In genomic region chr9:129423755-129424154, GRCh38 we compare ENCODE assay signal across 7 cellular contexts.
DNase-seq lines count a peak whose midpoint lies in the region; ATAC-seq, FAIRE-seq and TF ChIP-seq lines count a peak whose summit lies in the region.
"Not testable (repeated sequence)": the region's sequence is repeated elsewhere in the genome, so short reads cannot be mapped to it uniquely, and the experiment has no call there.

No MANE protein-coding gene starts in this region.

- not testable (repeated sequence) for H3K23ac ChIP-seq in IMR-90 (ENCODE audit: low read depth, low read length)

- SMC1A ChIA-PET in GM12878 (lab: Charles Lee; ENCODE audit: uncharacterized antibody, unreplicated experiment) = not testable (repeated sequence)

- H3K4me1 Mint-ChIP-seq in T-helper 17 cell = peaks cover 30% of the 10 kb centered on the region
- peaks cover 30% of the 10 kb centered on the region for H3K4me1 Mint-ChIP-seq in activated CD8-positive, alpha-beta T cell treated with anti-CD3 and anti-CD28 coated beads, Interleukin-2, amount 10 ng/mL, durations not matched to agents 7 days and 5 days (ENCODE audit: low read depth)
- peaks cover 13 to 20% of the 10 kb centered on the region in 2 donors for H3K4me1 Mint-ChIP-seq in effector memory CD8-positive, alpha-beta T cell (ENCODE audit: low read depth in 2 of 2)
- H3K4me1 Mint-ChIP-seq in naive thymus-derived CD8-positive, alpha-beta T cell = peaks cover 5 to 33% (median 17%) of the 10 kb centered on the region in 4 donors

- H3K27me3 ChIP-seq in IMR-90 (ENCODE audit: control insufficient read depth, insufficient read depth, low read length); GM12878 (replicated peaks in 1 of 2; ENCODE audit: control insufficient read depth in 2 of 2, insufficient read depth in 2 of 2, low read length in 1 of 2); spleen (replicated peaks in 1 of 7): not testable (repeated sequence)

- H3K14ac ChIP-seq in IMR-90 (replicated peaks; ENCODE audit: low read depth, low read length) = not testable (repeated sequence)

- not testable (repeated sequence) for H3K27ac ChIP-seq in IMR-90 (ENCODE audit: insufficient read depth, low read length); GM12878 (ENCODE audit: control insufficient read depth, insufficient read depth)
- H3K27ac ChIP-seq in spleen = peak overlapping the region in 6 of 8 donors; percentile 61 to 80 (median 70)

- not testable (repeated sequence) for H2BK15ac ChIP-seq in IMR-90 (ENCODE audit: low read depth, low read length)

- not testable (repeated sequence) for H3K4me3 ChIP-seq in IMR-90 (ENCODE audit: insufficient read depth, low read depth, low read length); GM12878; spleen

- H3K9me1 ChIP-seq in IMR-90 (ENCODE audit: insufficient read depth, low read length) = not testable (repeated sequence)

- not testable (repeated sequence) for H3K4me2 ChIP-seq in IMR-90 (ENCODE audit: low read depth, low read length); GM12878 (ENCODE audit: control insufficient read depth, insufficient read depth)

- not testable (repeated sequence) for H3K18ac ChIP-seq in IMR-90 (ENCODE audit: low read depth, low read length)

- not testable (repeated sequence) for H3K56ac ChIP-seq in IMR-90 (ENCODE audit: extremely low read depth, insufficient read depth, low read length)

- H4K20me1 ChIP-seq in IMR-90 (ENCODE audit: insufficient read depth, low read length); GM12878 (ENCODE audit: control insufficient read depth, insufficient read depth): not testable (repeated sequence)

- not testable (repeated sequence) for H4K8ac ChIP-seq in IMR-90 (ENCODE audit: low read depth in 2 of 2, low read length in 2 of 2)

- H3K79me2 ChIP-seq in GM12878 (ENCODE audit: control insufficient read depth, insufficient read depth, low read length) = not testable (repeated sequence)

- TF ChIP-seq CTCF in IMR-90 (conservative IDR thresholded peaks at IDR 0.05; ENCODE audit: low read depth, low read length); GM12878 (IDR thresholded peaks at IDR 0.05 in 2 of 3, conservative IDR thresholded peaks at IDR 0.05 in 1 of 3; ENCODE audit: control insufficient read depth in 2 of 3, extremely low read depth in 1 of 3, insufficient read depth in 1 of 3, low read depth in 3 of 3, low read length in 3 of 3); spleen (IDR thresholded peaks at IDR 0.05 in 8 of 11, conservative IDR thresholded peaks at IDR 0.05 in 3 of 11): not testable (repeated sequence)

- H3K36me3 Mint-ChIP-seq in T-helper 17 cell (ENCODE audit: low read depth); activated CD8-positive, alpha-beta T cell treated with anti-CD3 and anti-CD28 coated beads, Interleukin-2, amount 10 ng/mL, durations not matched to agents 7 days and 5 days (ENCODE audit: low read depth); effector memory CD8-positive, alpha-beta T cell (ENCODE audit: insufficient read depth); naive thymus-derived CD8-positive, alpha-beta T cell: not testable (repeated sequence)

- not testable (repeated sequence) for FAIRE-seq in GM12878 (lab: Jason Lieb, UNC)

- dilution Hi-C loops in IMR-90 (cut with HindIII; ENCODE audit: low sequenced_read_pairs, unreplicated experiment) = not testable (repeated sequence)

- not testable (repeated sequence) for TF ChIP-seq RAD21 in IMR-90 (IDR thresholded peaks at IDR 0.05; ENCODE audit: low read length); GM12878 (IDR thresholded peaks at IDR 0.05; ENCODE audit: insufficient read depth, low read depth, low read length)

- peak overlapping the region; percentile 5 for H2AFZ ChIP-seq in IMR-90 (replicated peaks; ENCODE audit: low read length, poor library complexity)
- H2AFZ ChIP-seq in GM12878 (ENCODE audit: control insufficient read depth, low read depth, low read length) = not testable (repeated sequence)

- H3K9me3 Mint-ChIP-seq in activated CD8-positive, alpha-beta T cell treated with anti-CD3 and anti-CD28 coated beads, Interleukin-2, amount 10 ng/mL, durations not matched to agents 7 days and 5 days (ENCODE audit: insufficient read depth); effector memory CD8-positive, alpha-beta T cell; naive thymus-derived CD8-positive, alpha-beta T cell: not testable (repeated sequence)

- DNase-seq in IMR-90; T-helper 17 cell; activated CD8-positive, alpha-beta T cell treated with anti-CD3 and anti-CD28 coated beads, Interleukin-2, amount 10 ng/mL, durations not matched to agents 7 days and 5 days; GM12878 (ENCODE audit: low read depth, low spot score); effector memory CD8-positive, alpha-beta T cell; naive thymus-derived CD8-positive, alpha-beta T cell; spleen: not testable (repeated sequence)

- not testable (repeated sequence) for H3K27me3 Mint-ChIP-seq in T-helper 17 cell; activated CD8-positive, alpha-beta T cell treated with anti-CD3 and anti-CD28 coated beads, Interleukin-2, amount 10 ng/mL, durations not matched to agents 7 days and 5 days (ENCODE audit: low read depth); effector memory CD8-positive, alpha-beta T cell; naive thymus-derived CD8-positive, alpha-beta T cell

- CTCF ChIA-PET in IMR-90 (lab: Yijun Ruan, JAX); activated CD8-positive, alpha-beta T cell treated with anti-CD3 and anti-CD28 coated beads, Interleukin-2, amount 10 ng/mL, durations not matched to agents 7 days and 5 days (lab: Charles Lee); GM12878 (lab: Yijun Ruan, JAX): not testable (repeated sequence)

- RAD21 ChIA-PET in GM12878 (lab: Charles Lee; ENCODE audit: unreplicated experiment) = not testable (repeated sequence)

- 100% methylated on average over 1 of the region's 8 CpGs; no CpG with 5 or more reads in 1 of the 2 experiments for WGBS in IMR-90 (ENCODE audit: extremely low coverage in 2 of 2, insufficient read length in 1 of 2), 2 experiments
- 26% methylated on average over 8 of the region's 8 CpGs for WGBS in GM12878 (ENCODE audit: insufficient coverage, insufficient replicate concordance, low lambda C conversion rate, missing lambda C conversion rate)
- WGBS in spleen, 5 donors = 80 to 92% (median 87%) methylated on average over 8 of the region's 8 CpGs

- H3K4me1 ChIP-seq in IMR-90 (ENCODE audit: control insufficient read depth, insufficient read depth, low read length); GM12878 (ENCODE audit: control insufficient read depth, insufficient read depth, low read length): not testable (repeated sequence)
- H3K4me1 ChIP-seq in spleen = peaks cover 6 to 31% (median 20%) of the 10 kb centered on the region in 6 donors

- not testable (repeated sequence) for H2BK120ac ChIP-seq in IMR-90 (ENCODE audit: low read depth, low read length)

- TF ChIP-seq EP300 in GM12878 (IDR thresholded peaks at IDR 0.05; ENCODE audit: borderline replicate concordance in 1 of 2, control insufficient read depth in 1 of 2, low read depth in 2 of 2, low read length in 2 of 2) = not testable (repeated sequence)

- not testable (repeated sequence) for H3K36me3 ChIP-seq in IMR-90 (ENCODE audit: control insufficient read depth, insufficient read depth, low read length); GM12878 (ENCODE audit: control insufficient read depth in 2 of 2, insufficient read depth in 2 of 2, low read length in 1 of 2); spleen

- H4K91ac ChIP-seq in IMR-90 (ENCODE audit: insufficient read depth, low read depth, low read length) = not testable (repeated sequence)

- H3K9ac ChIP-seq in IMR-90 (ENCODE audit: low read depth, low read length); GM12878 (ENCODE audit: control insufficient read depth, insufficient read depth, low read length): not testable (repeated sequence)

- intact Hi-C loops in IMR-90 (cut with micrococcal nuclease); GM12878 (cut with micrococcal nuclease; ENCODE audit: unreplicated experiment); spleen (cut with DNase I; ENCODE audit: low total_unique reads): not testable (repeated sequence)

- not testable (repeated sequence) for H4K5ac ChIP-seq in IMR-90 (ENCODE audit: low read depth, low read length)

- H2AK9ac ChIP-seq in IMR-90 (replicated peaks; ENCODE audit: low read depth, low read length, poor library complexity) = peak overlapping the region; percentile 63

- not testable (repeated sequence) for H3K79me1 ChIP-seq in IMR-90 (ENCODE audit: low read depth in 1 of 2, low read length in 2 of 2)

- not testable (repeated sequence) for H2BK5ac ChIP-seq in IMR-90 (ENCODE audit: low read depth, low read length, poor library complexity, severe bottlenecking)

- not testable (repeated sequence) for H2AK5ac ChIP-seq in IMR-90 (ENCODE audit: low read depth, low read length)

- POLR2A ChIA-PET in IMR-90 (lab: Charles Lee; ENCODE audit: unreplicated experiment) = interaction anchor here (0.6 kb wide), 1 partner anchor 165 kb away, joined by 3 read pairs; no protein-coding TSS in a partner anchor
- POLR2A ChIA-PET in activated CD8-positive, alpha-beta T cell treated with anti-CD3 and anti-CD28 coated beads, Interleukin-2, amount 10 ng/mL, durations not matched to agents 7 days and 5 days (lab: Charles Lee); GM12878 (lab: Charles Lee): not testable (repeated sequence)
- POLR2A ChIA-PET in naive thymus-derived CD8-positive, alpha-beta T cell (lab: Charles Lee) = interaction anchor here (0.6 kb wide), 1 partner anchor 42 kb away, joined by 4 read pairs; no protein-coding TSS in a partner anchor

- not testable (repeated sequence) for BruUV-seq in IMR-90 (replicated peaks; lab: Mats Ljungman, UMichigan); GM12878 (replicated peaks; lab: Mats Ljungman, UMichigan)

- H3K9me3 ChIP-seq in IMR-90 (ENCODE audit: control insufficient read depth, insufficient read depth, low read length); T-helper 17 cell (ENCODE audit: control insufficient read depth, low read length, poor library complexity, severe bottlenecking); GM12878 (replicated peaks; ENCODE audit: control insufficient read depth, insufficient read depth, low read length); spleen: not testable (repeated sequence)

- not testable (repeated sequence) for H2BK20ac ChIP-seq in IMR-90 (ENCODE audit: low read depth, low read length)

- H3K4ac ChIP-seq in IMR-90 (ENCODE audit: low read depth, low read length) = peak overlapping the region; percentile 22; the same call in 1 of the 2 replicates

- ATAC-seq in IMR-90 (ENCODE audit: low read depth); T-helper 17 cell; activated CD8-positive, alpha-beta T cell treated with anti-CD3 and anti-CD28 coated beads, Interleukin-2, amount 10 ng/mL, durations not matched to agents 7 days and 5 days; GM12878; effector memory CD8-positive, alpha-beta T cell (replicated peaks); naive thymus-derived CD8-positive, alpha-beta T cell: not testable (repeated sequence)

- in situ Hi-C loops in IMR-90 (cut with MboI; ENCODE audit: low sequenced_read_pairs); GM12878 (cut with MboI): not testable (repeated sequence)

- not testable (repeated sequence) for H3K4me3 Mint-ChIP-seq in T-helper 17 cell; activated CD8-positive, alpha-beta T cell treated with anti-CD3 and anti-CD28 coated beads, Interleukin-2, amount 10 ng/mL, durations not matched to agents 7 days and 5 days; naive thymus-derived CD8-positive, alpha-beta T cell
- H3K4me3 Mint-ChIP-seq in effector memory CD8-positive, alpha-beta T cell = peak overlapping the region in 1 of 2 donors; percentile 47

- TF ChIP-seq POLR2A in IMR-90 (IDR thresholded peaks at IDR 0.05; ENCODE audit: low read depth, low read length); GM12878 (IDR thresholded peaks at IDR 0.05; ENCODE audit: low read depth, low read length); spleen (IDR thresholded peaks at IDR 0.05): not testable (repeated sequence)

- H3K27ac Mint-ChIP-seq in T-helper 17 cell = peak overlapping the region; percentile 75
- H3K27ac Mint-ChIP-seq in activated CD8-positive, alpha-beta T cell treated with anti-CD3 and anti-CD28 coated beads, Interleukin-2, amount 10 ng/mL, durations not matched to agents 7 days and 5 days = peak overlapping the region; percentile 71
- peak overlapping the region; percentile 17 to 79 for H3K27ac Mint-ChIP-seq in effector memory CD8-positive, alpha-beta T cell
- H3K27ac Mint-ChIP-seq in naive thymus-derived CD8-positive, alpha-beta T cell = peak overlapping the region in 7 of 10 donors; percentile 26 to 91 (median 65)
